ENCODE assay signal across 8 cellular contexts in the genomic region with DNA sequence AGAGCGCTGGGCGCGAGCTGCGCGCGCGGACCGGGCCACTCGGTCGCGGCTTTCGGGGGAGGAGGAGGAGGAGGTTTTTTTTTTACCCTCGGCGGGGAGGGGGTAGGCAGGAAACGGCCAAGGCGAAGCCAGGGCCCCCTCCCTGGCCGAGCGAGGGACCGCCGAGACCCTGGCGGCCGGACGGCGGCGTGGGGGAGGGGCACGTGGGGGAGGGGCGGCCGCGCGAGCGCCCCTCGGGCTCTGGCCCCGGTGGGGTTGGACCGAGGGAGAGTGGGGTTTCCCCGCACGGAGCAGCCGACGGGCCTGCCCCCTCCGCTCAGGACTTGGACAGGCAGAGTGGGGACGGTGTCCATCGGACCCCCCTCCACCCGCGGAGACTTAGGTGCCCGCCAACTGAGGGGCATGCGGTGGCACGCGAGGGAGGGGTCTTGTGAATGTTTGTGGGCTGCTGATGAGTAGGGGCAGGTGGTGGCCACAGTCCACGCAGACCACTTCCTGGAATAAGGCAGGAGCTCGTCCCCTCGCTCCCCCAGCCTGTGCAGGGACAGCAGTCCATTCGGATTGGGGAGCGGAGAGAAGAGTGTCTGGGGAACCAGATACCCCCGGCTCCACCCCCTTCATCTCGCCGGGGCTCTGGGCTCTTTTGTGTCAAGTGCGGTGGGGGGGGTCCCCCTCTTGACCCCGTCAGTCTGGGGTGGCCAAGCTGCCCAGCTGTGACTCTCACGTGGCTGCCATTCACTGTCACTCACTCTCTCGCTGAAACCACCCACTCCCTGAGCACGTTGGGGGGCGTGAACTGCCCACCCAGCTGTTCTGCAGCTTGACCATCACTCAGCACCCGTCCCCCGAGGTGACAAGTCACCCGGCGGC. TPM values are rescaled to one million over a fixed set of nuclear protein-coding genes. Genes with fewer than 3 reads are reported as not detected.
A peak's percentile ranks its signal among the peaks of the same experiment; 100 is the strongest.
DNase-seq lines count a peak whose midpoint lies in the region; ATAC-seq lines count a peak whose summit lies in the region.

No MANE protein-coding gene starts in this region.

- no peaks in the 10 kb centered on the region for H3K9me3 Mint-ChIP-seq in activated CD4-positive, alpha-beta T cell treated with anti-CD3 and anti-CD28 coated beads for 36 hours (ENCODE audit: low read depth)
- H3K9me3 Mint-ChIP-seq in memory B cell: no peaks in the 10 kb centered on the region
- H3K9me3 Mint-ChIP-seq in stimulated activated memory B cell treated with anti-CD40 and anti-IgM and Interleukin-4, amounts not matched to agents 10 μg/mL and 1 μg/mL and 100 μg/mL, for 72 hours: no peaks in the 10 kb centered on the region

- POLR2A ChIA-PET in activated CD4-positive, alpha-beta T cell treated with anti-CD3 and anti-CD28 coated beads for 36 hours (lab: Charles Lee): interaction anchor here (0.6 kb wide), 2 partner anchors 500 to 850 kb away, joined by 3 to 4 read pairs; a partner anchor contains a TSS

- ATAC-seq in activated CD4-positive, alpha-beta T cell treated with anti-CD3 and anti-CD28 coated beads for 36 hours: no peak
- ATAC-seq in memory B cell (ENCODE audit: low read depth): peak; percentile 30
- ATAC-seq in stimulated activated memory B cell treated with anti-CD40 and anti-IgM and Interleukin-4, amounts not matched to agents 10 μg/mL and 1 μg/mL and 100 μg/mL, for 72 hours: peak; percentile 48
- no peak for ATAC-seq in GM21367 (IDR thresholded peaks at IDR 0.05; ENCODE audit: unreplicated experiment)

- H3K36me3 Mint-ChIP-seq in activated CD4-positive, alpha-beta T cell treated with anti-CD3 and anti-CD28 coated beads for 36 hours (ENCODE audit: low read depth): peaks cover 17% of the 10 kb centered on the region
- peaks cover 2% of the 10 kb centered on the region for H3K36me3 Mint-ChIP-seq in memory B cell
- H3K36me3 Mint-ChIP-seq in stimulated activated memory B cell treated with anti-CD40 and anti-IgM and Interleukin-4, amounts not matched to agents 10 μg/mL and 1 μg/mL and 100 μg/mL, for 72 hours: peaks cover 5% of the 10 kb centered on the region

- H3K4me1 Mint-ChIP-seq in activated CD4-positive, alpha-beta T cell treated with anti-CD3 and anti-CD28 coated beads for 36 hours: peaks cover 1% of the 10 kb centered on the region
- H3K4me1 Mint-ChIP-seq in memory B cell: peaks cover 9% of the 10 kb centered on the region
- no peaks in the 10 kb centered on the region for H3K4me1 Mint-ChIP-seq in stimulated activated memory B cell treated with anti-CD40 and anti-IgM and Interleukin-4, amounts not matched to agents 10 μg/mL and 1 μg/mL and 100 μg/mL, for 72 hours

- H3K27ac Mint-ChIP-seq in activated CD4-positive, alpha-beta T cell treated with anti-CD3 and anti-CD28 coated beads for 36 hours: no peak overlapping the region
- no peak overlapping the region for H3K27ac Mint-ChIP-seq in memory B cell
- H3K27ac Mint-ChIP-seq in stimulated activated memory B cell treated with anti-CD40 and anti-IgM and Interleukin-4, amounts not matched to agents 10 μg/mL and 1 μg/mL and 100 μg/mL, for 72 hours: no peak overlapping the region

- intact Hi-C loops in activated CD4-positive, alpha-beta T cell treated with anti-CD3 and anti-CD28 coated beads for 36 hours (cut with DNase I, micrococcal nuclease): loop anchor here (1.0 to 2.0 kb wide), 7 partner anchors 51 to 646 kb away; a partner anchor contains a TSS

- peak; percentile 52 for DNase-seq in activated naive CD4-positive, alpha-beta T cell treated with Interleukin-2 at 50 U/mL for 16 hours
- no peak for DNase-seq in activated naive CD4-positive, alpha-beta T cell (lab: John Stamatoyannopoulos, UW)
- DNase-seq in NCI-H1105 (lab: John Stamatoyannopoulos, UW) (peak; percentile 49), memory B cell (ENCODE audit: low spot score in 2 of 2) (peak in 1 of 2 donors; percentile 21)
- peak; percentile 63 for DNase-seq in activated CD4-positive, alpha-beta T cell treated with anti-CD3 and anti-CD28 coated beads for 36 hours
- DNase-seq in effector CD8-positive, alpha-beta T cell (lab: John Stamatoyannopoulos, UW): peak; percentile 29

- no peaks in the 10 kb centered on the region for H3K27me3 Mint-ChIP-seq in activated CD4-positive, alpha-beta T cell treated with anti-CD3 and anti-CD28 coated beads for 36 hours
- no peaks in the 10 kb centered on the region for H3K27me3 Mint-ChIP-seq in memory B cell
- H3K27me3 Mint-ChIP-seq in stimulated activated memory B cell treated with anti-CD40 and anti-IgM and Interleukin-4, amounts not matched to agents 10 μg/mL and 1 μg/mL and 100 μg/mL, for 72 hours: peaks cover 5% of the 10 kb centered on the region

- H3K4me3 Mint-ChIP-seq in activated CD4-positive, alpha-beta T cell treated with anti-CD3 and anti-CD28 coated beads for 36 hours: no peak overlapping the region
- peak overlapping the region; percentile 60 for H3K4me3 Mint-ChIP-seq in memory B cell
- peak overlapping the region; percentile 30 for H3K4me3 Mint-ChIP-seq in stimulated activated memory B cell treated with anti-CD40 and anti-IgM and Interleukin-4, amounts not matched to agents 10 μg/mL and 1 μg/mL and 100 μg/mL, for 72 hours

- CTCF ChIA-PET in activated CD4-positive, alpha-beta T cell treated with anti-CD3 and anti-CD28 coated beads for 36 hours (lab: Charles Lee): interaction anchor here (0.7 to 1.4 kb wide), 3 partner anchors 21 to 41 kb away, joined by 3 to 6 read pairs (median 3); no protein-coding TSS in a partner anchor

RNA-seq across cellular contexts. Expression of a gene that starts 3.0 kb away (rescaled TPM):
- 100 to 1,000 TPM; 145 to 161 TPM for total RNA-seq in activated CD4-positive, alpha-beta T cell treated with anti-CD3 and anti-CD28 coated beads for 36 hours

RNA-seq across cellular contexts. Expression of a gene that starts 27.8 kb away (rescaled TPM):
- 10 to 100 TPM; 12.5 to 12.6 TPM for total RNA-seq in activated CD4-positive, alpha-beta T cell treated with anti-CD3 and anti-CD28 coated beads for 36 hours

RNA-seq across cellular contexts. Expression of a gene that starts 28.2 kb away (rescaled TPM):
- total RNA-seq in activated CD4-positive, alpha-beta T cell treated with anti-CD3 and anti-CD28 coated beads for 36 hours: 10 to 100 TPM; 64.7 to 79.8 TPM

RNA-seq across cellular contexts. Expression of a gene that starts 30.5 kb away (rescaled TPM):
- 1 to 10 TPM; 3.8 to 5.6 TPM for total RNA-seq in activated CD4-positive, alpha-beta T cell treated with anti-CD3 and anti-CD28 coated beads for 36 hours

RNA-seq across cellular contexts. Expression of a gene that starts 30.7 kb away (rescaled TPM):
- 1 to 10 TPM; 3.5 to 5.6 TPM for total RNA-seq in activated CD4-positive, alpha-beta T cell treated with anti-CD3 and anti-CD28 coated beads for 36 hours

Comparison
In these comparisons a context has a peak if more than half of its experiments do, and no peak if none do; other contexts are left out.
1. DNase-seq: peak in activated naive CD4-positive, alpha-beta T cell treated with Interleukin-2 at 50 U/mL for 16 hours (single experiment), NCI-H1105 (single experiment), activated CD4-positive, alpha-beta T cell treated with anti-CD3 and anti-CD28 coated beads for 36 hours (single experiment) and effector CD8-positive, alpha-beta T cell (single experiment); none in activated naive CD4-positive, alpha-beta T cell (0 of 4).
2. ATAC-seq: peak in memory B cell (single experiment) and stimulated activated memory B cell treated with anti-CD40 and anti-IgM and Interleukin-4, amounts not matched to agents 10 μg/mL and 1 μg/mL and 100 μg/mL, for 72 hours (single experiment); none in activated CD4-positive, alpha-beta T cell treated with anti-CD3 and anti-CD28 coated beads for 36 hours (single experiment) and GM21367 (single experiment).